27 cellular contexts compared by ENCODE assay signal in the genomic region with DNA sequence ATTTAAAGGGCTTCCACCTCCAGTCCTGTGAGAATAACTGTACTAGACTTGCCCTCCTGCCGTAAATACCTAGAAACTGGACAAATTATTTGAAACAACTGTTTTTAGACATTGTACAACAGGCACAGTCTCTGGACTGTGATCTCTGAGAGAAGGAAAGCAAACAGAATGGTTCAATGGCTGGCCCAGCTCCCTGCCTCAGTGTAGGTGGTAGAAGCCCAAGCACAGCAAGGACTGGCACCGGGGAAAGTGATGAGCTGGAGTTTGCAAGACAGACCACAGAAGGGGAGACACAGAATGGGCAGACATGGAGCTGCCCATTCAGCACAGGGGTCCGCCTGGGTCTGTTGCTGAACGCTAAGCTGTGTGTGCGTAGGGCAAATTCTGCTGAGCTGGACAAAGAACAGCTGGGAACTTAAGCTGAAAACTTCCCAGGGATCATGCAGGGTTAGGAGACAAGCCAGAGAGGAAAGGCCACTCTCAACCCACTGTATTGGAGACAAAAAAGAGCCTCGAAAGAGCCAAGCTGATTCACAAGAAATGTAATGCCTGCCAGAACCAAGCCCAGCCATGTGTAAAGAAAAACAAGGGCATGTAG.
"Had no signal": no experiment of that assay in that cellular context is flagged by ENCODE, and none has a peak within 500 bp of the region (broad histone marks: within the 10 kb centered on the region; RNA-seq: fewer than 3 reads in every experiment).

No MANE protein-coding gene starts in this region.

- H3K36me3 ChIP-seq: cardiac muscle cell, gastroesophageal sphincter, prostate gland, suprapubic skin, tibial artery, WERI-Rb-1 had no signal

- H3K4me1 Mint-ChIP-seq: activated CD4-positive, alpha-beta T cell treated with anti-CD3 and anti-CD28 coated beads, Interleukin-2, amount 10 ng/mL, durations not matched to agents 24 days and 14 days; activated T-helper 17 cell treated with anti-CD3 and anti-CD28 coated beads, Interleukin-2, amount 50 U/mL, for 72 hours; natural killer cell had no signal

- H3K4me3 Mint-ChIP-seq: activated CD4-positive, alpha-beta memory T cell treated with anti-CD3 and anti-CD28 coated beads for 36 hours; activated CD4-positive, alpha-beta T cell treated with anti-CD3 and anti-CD28 coated beads, Interleukin-2, amount 10 ng/mL, durations not matched to agents 24 days and 14 days; activated T-cell treated with anti-CD3 and anti-CD28 coated beads, Interleukin-2, amount 50 U/mL, for 4 hours; activated T-helper 17 cell treated with anti-CD3 and anti-CD28 coated beads, Interleukin-2, amount 50 U/mL, for 72 hours; natural killer cell; T-helper 1 cell treated with Interleukin-12 subunit alpha and Interleukin-12 subunit beta and Interleukin-4 antibody, amounts not matched to agents 30 μg/mL and 1 μg/mL, for 36 hours had no signal

- H3K9me3 Mint-ChIP-seq: activated CD4-positive, alpha-beta memory T cell treated with anti-CD3 and anti-CD28 coated beads for 36 hours; activated CD4-positive, alpha-beta T cell treated with anti-CD3 and anti-CD28 coated beads, Interleukin-2, amount 10 ng/mL, durations not matched to agents 24 days and 14 days; activated naive CD4-positive, alpha-beta T cell treated with anti-CD3 and anti-CD28 coated beads, Interleukin-2, amount 50 U/mL, for 72 hours; activated T-cell treated with anti-CD3 and anti-CD28 coated beads, Interleukin-2, amount 50 U/mL, for 4 hours; activated T-helper 17 cell treated with anti-CD3 and anti-CD28 coated beads, Interleukin-2, amount 50 U/mL, for 72 hours; natural killer cell; T-helper 1 cell treated with Interleukin-12 subunit alpha and Interleukin-12 subunit beta and Interleukin-4 antibody, amounts not matched to agents 30 μg/mL and 1 μg/mL, for 36 hours had no signal

- DNase-seq: activated CD4-positive, alpha-beta memory T cell treated with anti-CD3 and anti-CD28 coated beads for 36 hours; activated CD4-positive, alpha-beta T cell treated with anti-CD3 and anti-CD28 coated beads, Interleukin-2, amount 10 ng/mL, durations not matched to agents 24 days and 14 days; activated CD4-positive, CD25-positive, alpha-beta regulatory T cell treated with anti-CD3 and anti-CD28 coated beads, Interleukin-2, amount 50 U/mL, for 72 hours; activated T-cell treated with anti-CD3 and anti-CD28 coated beads, Interleukin-2, amount 50 U/mL, for 4 hours; dorsolateral prefrontal cortex; effector memory CD4-positive, alpha-beta T cell; erythroblast; left cardiac atrium; mesenchymal stem cell; natural killer cell; stimulated activated CD4-positive, alpha-beta T cell treated with anti-CD3 and anti-CD28 coated beads, Interleukin-15, amount 100 ng/mL, for 24 hours; stimulated activated CD4-positive, alpha-beta T cell treated with anti-CD3 and anti-CD28 coated beads, Interleukin-2, amount 100 ng/mL, for 24 hours; stimulated activated naive CD4-positive, alpha-beta T cell; SW 1271; T-helper 9 cell; tibial artery; WERI-Rb-1 had no signal

- H3K27me3 ChIP-seq: dorsolateral prefrontal cortex, suprapubic skin, tibial artery had no signal

- H3K4me1 ChIP-seq: gastroesophageal sphincter, prostate gland, suprapubic skin, tibial artery had no signal

- H3K27ac ChIP-seq: cardiac muscle cell, coronary artery, dorsolateral prefrontal cortex, gastroesophageal sphincter, prostate gland, suprapubic skin, tibial artery, WERI-Rb-1 had no signal

- ATAC-seq: activated naive CD4-positive, alpha-beta T cell treated with anti-CD3 and anti-CD28 coated beads, Interleukin-2, amount 50 U/mL, for 72 hours; activated T-cell treated with anti-CD3 and anti-CD28 coated beads, Interleukin-2, amount 50 U/mL, for 4 hours; activated T-helper 17 cell treated with anti-CD3 and anti-CD28 coated beads, Interleukin-2, amount 50 U/mL, for 72 hours; gastroesophageal sphincter; left cardiac atrium; natural killer cell had no signal

- H3K4me2 ChIP-seq: smooth muscle cell had no signal

- H3K27ac Mint-ChIP-seq: activated CD4-positive, alpha-beta memory T cell treated with anti-CD3 and anti-CD28 coated beads for 36 hours; activated CD4-positive, alpha-beta T cell treated with anti-CD3 and anti-CD28 coated beads, Interleukin-2, amount 10 ng/mL, durations not matched to agents 24 days and 14 days; activated T-helper 17 cell treated with anti-CD3 and anti-CD28 coated beads, Interleukin-2, amount 50 U/mL, for 72 hours; natural killer cell; T-helper 1 cell treated with Interleukin-12 subunit alpha and Interleukin-12 subunit beta and Interleukin-4 antibody, amounts not matched to agents 30 μg/mL and 1 μg/mL, for 36 hours had no signal

- H3K4me3 ChIP-seq: cardiac muscle cell, coronary artery, dorsolateral prefrontal cortex, gastroesophageal sphincter, prostate gland, smooth muscle cell, suprapubic skin, tibial artery had no signal

- H3K36me3 Mint-ChIP-seq: activated CD4-positive, alpha-beta memory T cell treated with anti-CD3 and anti-CD28 coated beads for 36 hours; activated naive CD4-positive, alpha-beta T cell treated with anti-CD3 and anti-CD28 coated beads, Interleukin-2, amount 50 U/mL, for 72 hours; brain; natural killer cell had no signal

- H3K27me3 Mint-ChIP-seq: activated CD4-positive, alpha-beta memory T cell treated with anti-CD3 and anti-CD28 coated beads for 36 hours; activated T-helper 17 cell treated with anti-CD3 and anti-CD28 coated beads, Interleukin-2, amount 50 U/mL, for 72 hours had no signal

- H3K9me3 ChIP-seq: prostate gland, suprapubic skin, tibial artery had no signal
